ENCODE assay signal across 2 cellular contexts in the genomic region with DNA sequence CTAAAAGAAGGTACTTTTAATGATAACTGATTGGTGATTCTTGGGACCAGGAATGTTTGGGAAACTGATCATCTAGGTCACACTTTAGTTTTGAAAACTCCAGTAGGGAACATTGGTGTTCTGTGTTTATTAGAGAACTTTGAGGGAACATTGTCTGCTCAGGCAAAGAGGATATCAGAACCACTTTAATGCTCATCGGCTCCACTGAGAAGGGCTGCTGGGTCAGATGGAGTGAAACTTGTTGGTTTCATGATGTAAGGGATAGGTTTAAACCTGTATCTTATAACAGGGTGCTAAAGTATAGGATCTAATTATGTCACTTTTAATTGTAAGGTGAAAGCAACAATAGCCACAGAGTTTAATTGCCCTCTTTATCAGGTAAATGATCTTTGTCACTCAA.
TF ChIP-seq lines count a peak whose summit lies in the region.

No MANE protein-coding gene starts in this region.

TF ChIP-seq in GM23338, 12 proteins besides CTCF, POLR2A, EP300 and RAD21:
- TF ChIP-seq POLR2AphosphoS5 (IDR thresholded peaks at IDR 0.05; ENCODE audit: low read depth), result no peak

TF ChIP-seq in H1, 55 proteins besides CTCF, POLR2A, EP300 and RAD21:
- TF ChIP-seq SIRT6 (IDR thresholded peaks at IDR 0.05; ENCODE audit: low read length), result no peak
- TF ChIP-seq JUN (IDR thresholded peaks at IDR 0.05; ENCODE audit: low read depth, low read length), result no peak
- no peak for TF ChIP-seq PHF8 (conservative IDR thresholded peaks at IDR 0.05; ENCODE audit: low read depth, low read length)
- TF ChIP-seq RFX5 (IDR thresholded peaks at IDR 0.05; ENCODE audit: borderline replicate concordance, low read depth, low read length), result no peak
- no peak for TF ChIP-seq POU5F1 (IDR thresholded peaks at IDR 0.05; ENCODE audit: low read depth, low read length)
- TF ChIP-seq, protein P1, sequence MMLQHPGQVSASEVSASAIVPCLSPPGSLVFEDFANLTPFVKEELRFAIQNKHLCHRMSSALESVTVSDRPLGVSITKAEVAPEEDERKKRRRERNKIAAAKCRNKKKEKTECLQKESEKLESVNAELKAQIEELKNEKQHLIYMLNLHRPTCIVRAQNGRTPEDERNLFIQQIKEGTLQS (IDR thresholded peaks at IDR 0.05; ENCODE audit: insufficient read depth, low read depth, low read length), result no peak
- TF ChIP-seq TBP (IDR thresholded peaks at IDR 0.05; ENCODE audit: low read depth, low read length), result no peak
- TF ChIP-seq SAP30 (IDR thresholded peaks at IDR 0.05; ENCODE audit: insufficient read depth, insufficient replicate concordance, low read length), result no peak
- TF ChIP-seq, protein P2, sequence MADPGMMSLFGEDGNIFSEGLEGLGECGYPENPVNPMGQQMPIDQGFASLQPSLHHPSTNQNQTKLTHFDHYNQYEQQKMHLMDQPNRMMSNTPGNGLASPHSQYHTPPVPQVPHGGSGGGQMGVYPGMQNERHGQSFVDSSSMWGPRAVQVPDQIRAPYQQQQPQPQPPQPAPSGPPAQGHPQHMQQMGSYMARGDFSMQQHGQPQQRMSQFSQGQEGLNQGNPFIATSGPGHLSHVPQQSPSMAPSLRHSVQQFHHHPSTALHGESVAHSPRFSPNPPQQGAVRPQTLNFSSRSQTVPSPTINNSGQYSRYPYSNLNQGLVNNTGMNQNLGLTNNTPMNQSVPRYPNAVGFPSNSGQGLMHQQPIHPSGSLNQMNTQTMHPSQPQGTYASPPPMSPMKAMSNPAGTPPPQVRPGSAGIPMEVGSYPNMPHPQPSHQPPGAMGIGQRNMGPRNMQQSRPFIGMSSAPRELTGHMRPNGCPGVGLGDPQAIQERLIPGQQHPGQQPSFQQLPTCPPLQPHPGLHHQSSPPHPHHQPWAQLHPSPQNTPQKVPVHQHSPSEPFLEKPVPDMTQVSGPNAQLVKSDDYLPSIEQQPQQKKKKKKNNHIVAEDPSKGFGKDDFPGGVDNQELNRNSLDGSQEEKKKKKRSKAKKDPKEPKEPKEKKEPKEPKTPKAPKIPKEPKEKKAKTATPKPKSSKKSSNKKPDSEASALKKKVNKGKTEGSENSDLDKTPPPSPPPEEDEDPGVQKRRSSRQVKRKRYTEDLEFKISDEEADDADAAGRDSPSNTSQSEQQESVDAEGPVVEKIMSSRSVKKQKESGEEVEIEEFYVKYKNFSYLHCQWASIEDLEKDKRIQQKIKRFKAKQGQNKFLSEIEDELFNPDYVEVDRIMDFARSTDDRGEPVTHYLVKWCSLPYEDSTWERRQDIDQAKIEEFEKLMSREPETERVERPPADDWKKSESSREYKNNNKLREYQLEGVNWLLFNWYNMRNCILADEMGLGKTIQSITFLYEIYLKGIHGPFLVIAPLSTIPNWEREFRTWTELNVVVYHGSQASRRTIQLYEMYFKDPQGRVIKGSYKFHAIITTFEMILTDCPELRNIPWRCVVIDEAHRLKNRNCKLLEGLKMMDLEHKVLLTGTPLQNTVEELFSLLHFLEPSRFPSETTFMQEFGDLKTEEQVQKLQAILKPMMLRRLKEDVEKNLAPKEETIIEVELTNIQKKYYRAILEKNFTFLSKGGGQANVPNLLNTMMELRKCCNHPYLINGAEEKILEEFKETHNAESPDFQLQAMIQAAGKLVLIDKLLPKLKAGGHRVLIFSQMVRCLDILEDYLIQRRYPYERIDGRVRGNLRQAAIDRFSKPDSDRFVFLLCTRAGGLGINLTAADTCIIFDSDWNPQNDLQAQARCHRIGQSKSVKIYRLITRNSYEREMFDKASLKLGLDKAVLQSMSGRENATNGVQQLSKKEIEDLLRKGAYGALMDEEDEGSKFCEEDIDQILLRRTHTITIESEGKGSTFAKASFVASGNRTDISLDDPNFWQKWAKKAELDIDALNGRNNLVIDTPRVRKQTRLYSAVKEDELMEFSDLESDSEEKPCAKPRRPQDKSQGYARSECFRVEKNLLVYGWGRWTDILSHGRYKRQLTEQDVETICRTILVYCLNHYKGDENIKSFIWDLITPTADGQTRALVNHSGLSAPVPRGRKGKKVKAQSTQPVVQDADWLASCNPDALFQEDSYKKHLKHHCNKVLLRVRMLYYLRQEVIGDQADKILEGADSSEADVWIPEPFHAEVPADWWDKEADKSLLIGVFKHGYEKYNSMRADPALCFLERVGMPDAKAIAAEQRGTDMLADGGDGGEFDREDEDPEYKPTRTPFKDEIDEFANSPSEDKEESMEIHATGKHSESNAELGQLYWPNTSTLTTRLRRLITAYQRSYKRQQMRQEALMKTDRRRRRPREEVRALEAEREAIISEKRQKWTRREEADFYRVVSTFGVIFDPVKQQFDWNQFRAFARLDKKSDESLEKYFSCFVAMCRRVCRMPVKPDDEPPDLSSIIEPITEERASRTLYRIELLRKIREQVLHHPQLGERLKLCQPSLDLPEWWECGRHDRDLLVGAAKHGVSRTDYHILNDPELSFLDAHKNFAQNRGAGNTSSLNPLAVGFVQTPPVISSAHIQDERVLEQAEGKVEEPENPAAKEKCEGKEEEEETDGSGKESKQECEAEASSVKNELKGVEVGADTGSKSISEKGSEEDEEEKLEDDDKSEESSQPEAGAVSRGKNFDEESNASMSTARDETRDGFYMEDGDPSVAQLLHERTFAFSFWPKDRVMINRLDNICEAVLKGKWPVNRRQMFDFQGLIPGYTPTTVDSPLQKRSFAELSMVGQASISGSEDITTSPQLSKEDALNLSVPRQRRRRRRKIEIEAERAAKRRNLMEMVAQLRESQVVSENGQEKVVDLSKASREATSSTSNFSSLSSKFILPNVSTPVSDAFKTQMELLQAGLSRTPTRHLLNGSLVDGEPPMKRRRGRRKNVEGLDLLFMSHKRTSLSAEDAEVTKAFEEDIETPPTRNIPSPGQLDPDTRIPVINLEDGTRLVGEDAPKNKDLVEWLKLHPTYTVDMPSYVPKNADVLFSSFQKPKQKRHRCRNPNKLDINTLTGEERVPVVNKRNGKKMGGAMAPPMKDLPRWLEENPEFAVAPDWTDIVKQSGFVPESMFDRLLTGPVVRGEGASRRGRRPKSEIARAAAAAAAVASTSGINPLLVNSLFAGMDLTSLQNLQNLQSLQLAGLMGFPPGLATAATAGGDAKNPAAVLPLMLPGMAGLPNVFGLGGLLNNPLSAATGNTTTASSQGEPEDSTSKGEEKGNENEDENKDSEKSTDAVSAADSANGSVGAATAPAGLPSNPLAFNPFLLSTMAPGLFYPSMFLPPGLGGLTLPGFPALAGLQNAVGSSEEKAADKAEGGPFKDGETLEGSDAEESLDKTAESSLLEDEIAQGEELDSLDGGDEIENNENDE (IDR thresholded peaks at IDR 0.05; ENCODE audit: insufficient replicate concordance, low read length), result no peak
- TF ChIP-seq NRF1 (IDR thresholded peaks at IDR 0.05; ENCODE audit: low read depth, low read length), result no peak
